In genomic region chr12:114733919-114734318, GRCh38 we compare ENCODE assay signal across 27 cellular contexts. TPM values are rescaled to one million over a fixed set of nuclear protein-coding genes. Genes with fewer than 3 reads are reported as not detected.
"Had no signal": no experiment of that assay in that cellular context is flagged by ENCODE, and none has a peak within 500 bp of the region (broad histone marks: within the 10 kb centered on the region; RNA-seq: fewer than 3 reads in every experiment).

No MANE protein-coding gene starts in this region.

- H3K4me3 Mint-ChIP-seq: dendritic cell treated with granulocyte-macrophage colony-stimulating factor and Interleukin-4, amounts not matched to agents 40 ng/mL and 50 ng/mL, for 4 days; endodermal cell; mesothelial cell of epicardium; naive thymus-derived CD8-positive, alpha-beta T cell; nephron progenitor cell; stimulated activated naive CD8-positive, alpha-beta T cell treated with anti-CD3 and anti-CD28 coated beads, Interleukin-15, amount 100 ng/mL, for 72 hours; type B pancreatic cell had no signal

- H3K9me3 ChIP-seq: gastrocnemius medialis, left lung, pancreas, right lobe of liver, suprapubic skin had no signal

- H3K4me3 ChIP-seq: gastrocnemius medialis, left lung, pancreas, right lobe of liver, suprapubic skin had no signal

- H3K36me3 Mint-ChIP-seq: naive thymus-derived CD8-positive, alpha-beta T cell had no signal

- H3K36me3 ChIP-seq: gastrocnemius medialis, left lung, pancreas, right lobe of liver, suprapubic skin had no signal

- H3K27ac Mint-ChIP-seq: dendritic cell treated with granulocyte-macrophage colony-stimulating factor and Interleukin-4, amounts not matched to agents 40 ng/mL and 50 ng/mL, for 4 days; endodermal cell; mesothelial cell of epicardium; nephron progenitor cell; stimulated activated naive CD8-positive, alpha-beta T cell treated with anti-CD3 and anti-CD28 coated beads, Interleukin-15, amount 100 ng/mL, for 72 hours; type B pancreatic cell had no signal

- H3K27ac ChIP-seq: epithelial cell of prostate, gastrocnemius medialis, left lung, pancreas, right lobe of liver, suprapubic skin had no signal

- H3K27me3 ChIP-seq: right lobe of liver had no signal

- DNase-seq: cerebellar nuclear complex; effector CD8-positive, alpha-beta T cell; endodermal cell; foreskin fibroblast; gastrocnemius medialis; head of caudate nucleus; kidney; left lung; mesenchymal stem cell; naive thymus-derived CD8-positive, alpha-beta T cell; nephron progenitor cell; nucleus accumbens; pancreas; right lobe of liver; small intestine; stimulated activated CD4-positive, alpha-beta T cell treated with anti-CD3 and anti-CD28 coated beads, Interleukin-12 subunit alpha, Interleukin-12 subunit beta, amount 100 ng/mL, for 4 hours; stimulated activated CD4-positive, alpha-beta T cell treated with anti-CD3 and anti-CD28 coated beads, Interleukin-1b, Interleukin-23, amount 100 ng/mL, for 48 hours; stimulated activated CD4-positive, alpha-beta T cell treated with anti-CD3 and anti-CD28 coated beads, Interleukin-4, amount 100 ng/mL, for 1 hour; stimulated activated CD8-positive, alpha-beta memory T cell treated with anti-CD3 and anti-CD28 coated beads, Interleukin-4, amount 100 ng/mL, for 48 hours; stimulated activated naive CD4-positive, alpha-beta T cell; stimulated activated naive CD8-positive, alpha-beta T cell treated with anti-CD3 and anti-CD28 coated beads, Interleukin-15, amount 100 ng/mL, for 72 hours had no signal

- ATAC-seq: esophagus mucosa; gastrocnemius medialis; left lung; naive thymus-derived CD8-positive, alpha-beta T cell; pancreas; right lobe of liver; stimulated activated naive CD8-positive, alpha-beta T cell treated with anti-CD3 and anti-CD28 coated beads, Interleukin-15, amount 100 ng/mL, for 72 hours had no signal

- H3K4me1 ChIP-seq: gastrocnemius medialis, left lung, pancreas had no signal

- H3K27me3 Mint-ChIP-seq: type B pancreatic cell had no signal

- H3K9me3 Mint-ChIP-seq: dendritic cell treated with granulocyte-macrophage colony-stimulating factor and Interleukin-4, amounts not matched to agents 40 ng/mL and 50 ng/mL, for 4 days; mesothelial cell of epicardium; naive thymus-derived CD8-positive, alpha-beta T cell; stimulated activated naive CD8-positive, alpha-beta T cell treated with anti-CD3 and anti-CD28 coated beads, Interleukin-15, amount 100 ng/mL, for 72 hours; type B pancreatic cell had no signal

RNA-seq across cellular contexts. Expression of gene TBX3, which starts 49.9 kb away (rescaled TPM):
- total RNA-seq: naive thymus-derived CD8-positive, alpha-beta T cell had no signal
- polyA plus RNA-seq: naive thymus-derived CD8-positive, alpha-beta T cell had no signal
